15 cellular contexts compared by ENCODE assay signal in genomic region chr11:12429155-12429554, GRCh38. TPM values are rescaled to one million over a fixed set of nuclear protein-coding genes. Genes with fewer than 3 reads are reported as not detected.
DNase-seq lines count a peak whose midpoint lies in the region; ATAC-seq, FAIRE-seq and TF ChIP-seq lines count a peak whose summit lies in the region.
"Had no signal": no experiment of that assay in that cellular context is flagged by ENCODE, and none has a peak within 500 bp of the region (broad histone marks: within the 10 kb centered on the region; RNA-seq: fewer than 3 reads in every experiment).

No MANE protein-coding gene starts in this region.

- CTCF ChIA-PET in HepG2 (lab: Yijun Ruan, JAX; ENCODE audit: low intra/inter-chr PET ratio, low total read pairs) = no interaction called here
- CTCF ChIA-PET in WTC11 (lab: Charles Lee) = interaction anchor here (2.2 kb wide), 1 partner anchor 98 kb away, joined by 8 read pairs; no protein-coding TSS in a partner anchor

- H3K36me3 ChIP-seq in HepG2 (replicated peaks in 1 of 2; ENCODE audit: control insufficient read depth in 1 of 2, insufficient read depth in 2 of 2, low read length in 2 of 2) (no peaks in the 10 kb centered on the region), right lobe of liver (no peaks in the 10 kb centered on the region), muscle layer of colon (ENCODE audit: insufficient read depth, low read length) (no peaks in the 10 kb centered on the region), stomach smooth muscle (ENCODE audit: control insufficient read depth in 2 of 2, insufficient read depth in 2 of 2, low read length in 2 of 2) (no peaks in the 10 kb centered on the region), adrenal gland (replicated peaks in 1 of 2) (no peaks in the 10 kb centered on the region)
- H3K36me3 ChIP-seq: BLaER1 had no signal

- H3K79me2 ChIP-seq in HepG2 (ENCODE audit: insufficient read depth, low read length) = no peaks in the 10 kb centered on the region

- no peak overlapping the region for H3K4me3 Mint-ChIP-seq in WTC11

- H3K9ac ChIP-seq in HepG2 (ENCODE audit: insufficient read depth, low read depth, low read length) (no peak overlapping the region), muscle layer of colon (ENCODE audit: low read length) (no peak overlapping the region), stomach smooth muscle (ENCODE audit: low read length in 2 of 2) (no peak overlapping the region)
- H3K9ac ChIP-seq: BLaER1, GM23248 had no signal

- TF ChIP-seq POLR2A in HepG2 (IDR thresholded peaks at IDR 0.05; ENCODE audit: insufficient read depth in 1 of 2, low read depth in 2 of 2, low read length in 2 of 2) (no peak), right lobe of liver (IDR thresholded peaks at IDR 0.05) (no peak), adrenal gland (IDR thresholded peaks at IDR 0.05) (no peak)

- no peak overlapping the region for H3K27ac ChIP-seq in HepG2 (ENCODE audit: extremely low read length, insufficient read depth, low read length)
- H3K27ac ChIP-seq in right lobe of liver = no peak overlapping the region
- H3K27ac ChIP-seq in muscle layer of colon (ENCODE audit: low read depth, low read length) = peak overlapping the region; percentile 15
- H3K27ac ChIP-seq in stomach smooth muscle (ENCODE audit: low read length) = peak overlapping the region; percentile 100
- H3K27ac ChIP-seq in adrenal gland = no peak overlapping the region
- H3K27ac ChIP-seq: 22Rv1, BLaER1 had no signal

- no peak for TF ChIP-seq RAD21 in HepG2 (CRISPR knock-in tag; IDR thresholded peaks at IDR 0.05)

- peaks cover 10% of the 10 kb centered on the region for H3K4me1 Mint-ChIP-seq in WTC11

- FAIRE-seq in HepG2 (lab: Jason Lieb, UNC) = no peak
- FAIRE-seq: GM18507, H54 had no signal

- ATAC-seq in HepG2 (no peak; the same call in 2 of the 3 replicates), right lobe of liver (no peak), WTC11 (no peak)
- ATAC-seq: HCT116 had no signal

- BruUV-seq in HepG2 (replicated peaks; lab: Mats Ljungman, UMichigan) = no TSS peak

- no peaks in the 10 kb centered on the region for H4K20me1 ChIP-seq in HepG2 (ENCODE audit: insufficient read depth, low read length)
- H4K20me1 ChIP-seq: BLaER1 had no signal

- no peaks in the 10 kb centered on the region for H3K27me3 ChIP-seq in HepG2 (ENCODE audit: control insufficient read depth in 1 of 2, insufficient read depth in 2 of 2, low read length in 2 of 2)
- no peaks in the 10 kb centered on the region for H3K27me3 ChIP-seq in right lobe of liver
- H3K27me3 ChIP-seq in muscle layer of colon (ENCODE audit: control insufficient read depth in 1 of 2, insufficient read depth in 2 of 2, low read length in 2 of 2) = no peaks in the 10 kb centered on the region
- H3K27me3 ChIP-seq in stomach smooth muscle (ENCODE audit: control insufficient read depth in 1 of 2, insufficient read depth in 2 of 2, low read length in 2 of 2) = no peaks in the 10 kb centered on the region
- no peaks in the 10 kb centered on the region for H3K27me3 ChIP-seq in adrenal gland
- H3K27me3 ChIP-seq: BLaER1 had no signal

- POLR2A ChIA-PET in HepG2 (lab: Yijun Ruan, JAX) = no interaction called here
- POLR2A ChIA-PET in WTC11 (lab: Charles Lee) = no interaction called here

- H3K9me3 ChIP-seq in HepG2 (ENCODE audit: low read length) = no peaks in the 10 kb centered on the region
- H3K9me3 ChIP-seq in right lobe of liver = no peaks in the 10 kb centered on the region
- H3K9me3 ChIP-seq in muscle layer of colon (ENCODE audit: low read length) = no peaks in the 10 kb centered on the region
- no peaks in the 10 kb centered on the region for H3K9me3 ChIP-seq in stomach smooth muscle (ENCODE audit: control insufficient read depth in 2 of 2, low read length in 2 of 2)
- no peaks in the 10 kb centered on the region for H3K9me3 ChIP-seq in adrenal gland (replicated peaks in 1 of 3)
- H3K9me3 ChIP-seq: BLaER1 had no signal

- H3K27ac Mint-ChIP-seq in WTC11 = no peak overlapping the region

- no peak for TF ChIP-seq CTCF in HepG2 (CRISPR knock-in tag; IDR thresholded peaks at IDR 0.05)
- no peak for TF ChIP-seq CTCF in right lobe of liver (IDR thresholded peaks at IDR 0.05)
- no peak for TF ChIP-seq CTCF in adrenal gland (IDR thresholded peaks at IDR 0.05)
- no peak for TF ChIP-seq CTCF in WTC11 (IDR thresholded peaks at IDR 0.05)

- H3K36me3 Mint-ChIP-seq in WTC11 = no peaks in the 10 kb centered on the region

- H2AFZ ChIP-seq in HepG2 (ENCODE audit: low read length) = no peak overlapping the region
- H2AFZ ChIP-seq: GM23248 had no signal

- intact Hi-C loops in HepG2 (cut with micrococcal nuclease; ENCODE audit: unreplicated experiment) (no loop called here), right lobe of liver (cut with DNase I) (no loop called here), adrenal gland (cut with DNase I) (no loop called here)

- no peaks in the 10 kb centered on the region for H3K9me3 Mint-ChIP-seq in WTC11

- in situ Hi-C loops in HepG2 (cut with HindIII; ENCODE audit: extremely low pct_ligation_motif_present, low pct_unique_long_range_greater_than_20kb) = no loop called here

- peak overlapping the region; percentile 35; the same call in 1 of the 2 replicates for H3K4me2 ChIP-seq in HepG2 (ENCODE audit: low read depth, low read length)
- H3K4me2 ChIP-seq: BLaER1 had no signal

- DNase-seq in HepG2 (ENCODE audit: low spot score) (no peak), right lobe of liver (no peak), adrenal gland (no peak), WTC11 (ENCODE audit: low spot score) (no peak), SW480 (ENCODE audit: low spot score) (no peak)
- DNase-seq: AML-193, DMS 273 treated with DMSO at 0.1 percent for 48 hours, GM23248 had no signal

- TF ChIP-seq EP300 in HepG2 (IDR thresholded peaks at IDR 0.05; ENCODE audit: low read depth in 2 of 2, low read length in 2 of 2) = no peak
- no peak for TF ChIP-seq EP300 in HepG2 (CRISPR knock-in tag; IDR thresholded peaks at IDR 0.05; ENCODE audit: borderline replicate concordance)

- H3K27me3 Mint-ChIP-seq in WTC11 (ENCODE audit: low read depth) = no peaks in the 10 kb centered on the region

- WGBS in HepG2 (ENCODE audit: low lambda C conversion rate) = 46% methylated on average over 3 of the region's 3 CpGs
- WGBS in right lobe of liver (ENCODE audit: insufficient coverage, low coverage, low lambda C conversion rate, missing lambda C conversion rate) = 78% methylated on average over 3 of the region's 3 CpGs
- 93 to 97% (median 94%) methylated on average over 3 of the region's 3 CpGs for WGBS in adrenal gland, 4 donors

- peaks cover 35% of the 10 kb centered on the region for H3K4me1 ChIP-seq in HepG2 (ENCODE audit: insufficient read depth, low read length)
- H3K4me1 ChIP-seq in right lobe of liver = peaks cover 0 to 10% (median 0%) of the 10 kb centered on the region in 4 donors
- H3K4me1 ChIP-seq in muscle layer of colon (ENCODE audit: insufficient read depth, low read length) = peaks cover 76% of the 10 kb centered on the region
- H3K4me1 ChIP-seq in stomach smooth muscle (ENCODE audit: control insufficient read depth, insufficient read depth, low read length) = peaks cover 63% of the 10 kb centered on the region
- H3K4me1 ChIP-seq in adrenal gland (replicated peaks in 1 of 2) = peaks cover 3 to 26% of the 10 kb centered on the region in 2 donors
- H3K4me1 ChIP-seq: BLaER1 had no signal

- H3K4me3 ChIP-seq in HepG2 (replicated peaks in 1 of 3; ENCODE audit: insufficient read depth in 1 of 3, low read depth in 2 of 3, low read length in 3 of 3) (no peak overlapping the region), right lobe of liver (no peak overlapping the region), muscle layer of colon (ENCODE audit: low read depth in 1 of 2, low read length in 2 of 2) (no peak overlapping the region), stomach smooth muscle (ENCODE audit: low read length in 2 of 2) (no peak overlapping the region), adrenal gland (no peak overlapping the region)
- H3K4me3 ChIP-seq: BLaER1, GM23248 had no signal

TF ChIP-seq in HepG2, 621 proteins besides CTCF, POLR2A, EP300 and RAD21 (continues in another document):
- TF ChIP-seq FOXA3 (CRISPR knock-in tag; IDR thresholded peaks at IDR 0.05) (0 out of 2 replicates have a peak, but pooled peaks have one; percentile 15), MEF2D (CRISPR knock-in tag; IDR thresholded peaks at IDR 0.05) (no peak)

TF ChIP-seq in WTC11, 78 proteins besides CTCF, POLR2A, EP300 and RAD21:
- no peak for TF ChIP-seq ATF1 (CRISPR knock-in tag; IDR thresholded peaks at IDR 0.05)

RNA-seq across cellular contexts. Expression of gene PARVA, which starts 51.8 kb away (rescaled TPM):
- total RNA-seq in HepG2 (2016; rRNA removed; fragmentation: Illumina TruSeq; extraction: Trizol) = 9.1 and 10.5 TPM in 2 replicates
- total RNA-seq in HepG2 (2016; cell fraction: cytosol; rRNA removed; fragmentation: Illumina TruSeq; extraction: Trizol; ENCODE audit: low read depth) = 1.8 and 2.2 TPM in 2 replicates
- 8.6 and 9.5 TPM in 2 replicates for total RNA-seq in HepG2 (2016; cell fraction: insoluble cytoplasmic fraction; rRNA removed; fragmentation: Illumina TruSeq; extraction: Trizol)
- 3.8 and 4.3 TPM in 2 replicates for total RNA-seq in HepG2 (2016; cell fraction: membrane; rRNA removed; fragmentation: Illumina TruSeq; extraction: Trizol)
- total RNA-seq in HepG2 (2016; cell fraction: nucleus; rRNA removed; fragmentation: Illumina TruSeq; extraction: Trizol) = 7.8 and 8.1 TPM in 2 replicates
- polyA plus RNA-seq in HepG2 (2011; rRNA removed) = 5.2 and 5.9 TPM in 2 replicates
- 4.1 and 4.7 TPM in 2 replicates for polyA plus RNA-seq in HepG2 (2011; cell fraction: cytosol; rRNA removed)
- 4.3 and 5.3 TPM in 2 replicates for polyA plus RNA-seq in HepG2 (2011; cell fraction: nucleus; rRNA removed)
- polyA plus RNA-seq in HepG2 (2012) = 4.4 and 5.2 TPM in 2 replicates
- 2.5 and 3.0 TPM in 2 replicates for polyA plus RNA-seq in HepG2 (2016; cell fraction: cytosol; fragmentation: Illumina TruSeq; extraction: Trizol; ENCODE audit: low read depth)
- 12.6 and 15.7 TPM in 2 replicates for polyA plus RNA-seq in HepG2 (2016; cell fraction: insoluble cytoplasmic fraction; fragmentation: Illumina TruSeq; extraction: Trizol; ENCODE audit: low read depth)
- 3.6 and 4.7 TPM in 2 replicates for polyA plus RNA-seq in HepG2 (2016; cell fraction: membrane; fragmentation: Illumina TruSeq; extraction: Trizol; ENCODE audit: low read depth)
- 9.2 and 10.3 TPM in 2 replicates for polyA plus RNA-seq in HepG2 (2016; cell fraction: nucleus; fragmentation: Illumina TruSeq; extraction: Trizol; ENCODE audit: insufficient read depth, low read depth)
- 9.6 and 41.7 TPM in 2 replicates for polyA minus RNA-seq in HepG2 (2011; rRNA and poly(A)+ RNA removed; ENCODE audit: low replicate concordance)
- 5.2 and 5.6 TPM in 2 replicates for polyA minus RNA-seq in HepG2 (2011; cell fraction: cytosol; rRNA and poly(A)+ RNA removed)
- polyA minus RNA-seq in HepG2 (2011; cell fraction: nucleus; rRNA and poly(A)+ RNA removed) = 8.2 and 10.3 TPM in 2 replicates
- total RNA-seq in right lobe of liver = 10 to 100 TPM; 11.1 to 27.5 (median 21.8) TPM
- total RNA-seq in adrenal gland = 10 to 100 TPM; 23.3 to 58.9 (median 40.9) TPM
- polyA plus RNA-seq in adrenal gland = 10 to 100 TPM; 13.0 to 33.4 (median 16.9) TPM
- 8.4 to 10.4 TPM (median 9.0 TPM) in 3 replicates for total RNA-seq in WTC11 (2021)

Comparison
In these comparisons a context has a peak if more than half of its experiments do, and no peak if none do; other contexts are left out.
1. H3K27ac ChIP-seq: peak in muscle layer of colon (single experiment) and stomach smooth muscle (single experiment); none in HepG2 (single experiment), right lobe of liver (0 of 3) and adrenal gland (0 of 5).